In the genomic region with DNA sequence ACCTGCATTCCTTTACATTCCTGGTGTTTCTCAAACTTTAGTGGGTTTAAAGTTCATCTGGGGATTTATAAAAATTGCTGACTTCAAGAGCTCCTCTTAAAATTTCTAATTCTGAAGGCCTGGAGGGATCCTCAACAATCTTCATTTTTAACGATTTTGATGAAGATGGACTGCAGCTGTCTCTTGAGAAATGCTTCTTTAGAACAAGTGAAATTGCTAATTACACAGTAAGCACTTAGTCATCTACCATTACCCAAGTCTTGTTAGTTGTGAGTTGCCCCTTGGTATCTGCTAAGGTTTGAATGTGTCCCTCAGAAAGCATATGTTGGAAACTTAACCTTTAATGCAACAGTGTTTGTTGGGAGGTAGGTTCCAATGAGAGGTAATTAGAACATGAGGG, we compare ENCODE assay signal across 27 cellular contexts.
"Had no signal": no experiment of that assay in that cellular context is flagged by ENCODE, and none has a peak within 500 bp of the region (broad histone marks: within the 10 kb centered on the region; RNA-seq: fewer than 3 reads in every experiment).

No MANE protein-coding gene starts in this region.

- H3K36me3 ChIP-seq: ascending aorta, brain microvascular endothelial cell, neutrophil, ovary, prostate gland, right atrium auricular region, thyroid gland, upper lobe of right lung, WERI-Rb-1 had no signal

- H3K9me3 ChIP-seq: ascending aorta, neutrophil, ovary, prostate gland, right atrium auricular region, thyroid gland, upper lobe of right lung had no signal

- H3K4me3 ChIP-seq: ascending aorta, coronary artery, ovary, prostate gland, right atrium auricular region, thyroid gland, upper lobe of right lung had no signal

- ATAC-seq: activated naive CD4-positive, alpha-beta T cell treated with anti-CD3 and anti-CD28 coated beads, Interleukin-2, amount 50 U/mL, for 72 hours; activated T-helper 17 cell treated with anti-CD3 and anti-CD28 coated beads, Interleukin-2, amount 50 U/mL, for 72 hours; left ventricle myocardium superior; natural killer cell; stimulated activated naive CD8-positive, alpha-beta T cell treated with anti-CD3 and anti-CD28 coated beads, Interleukin-15, Interleukin-2, amounts not matched to agents 100 U/mL and 50 U/mL, for 24 hours; upper lobe of right lung had no signal

- H3K27me3 ChIP-seq: ascending aorta, brain microvascular endothelial cell, ovary, right atrium auricular region, thyroid gland, upper lobe of right lung had no signal

- H3K27ac ChIP-seq: ascending aorta, brain microvascular endothelial cell, coronary artery, neutrophil, ovary, prostate gland, right atrium auricular region, thyroid gland, upper lobe of right lung, WERI-Rb-1 had no signal

- H3K4me1 ChIP-seq: thyroid gland, upper lobe of right lung had no signal

- DNase-seq: activated CD4-positive, alpha-beta T cell treated with anti-CD3 and anti-CD28 coated beads for 1 hour; activated CD8-positive, alpha-beta memory T cell treated with anti-CD3 and anti-CD28 coated beads for 24 hours; activated CD8-positive, alpha-beta memory T cell treated with anti-CD3 and anti-CD28 coated beads, Interleukin-2, amount 50 U/mL, for 4 hours; activated T-cell treated with anti-CD3 and anti-CD28 coated beads, Interleukin-2, amount 50 U/mL, for 24 hours; brain microvascular endothelial cell; erythroblast; glutamatergic neuron; hippocampal formation; kidney glomerular epithelial cell; left ventricle myocardium superior; mammary epithelial cell; midbrain; natural killer cell; ovary; stimulated activated CD4-positive, alpha-beta T cell treated with anti-CD3 and anti-CD28 coated beads, Interleukin-12 subunit alpha, Interleukin-12 subunit beta, amount 100 ng/mL, for 4 hours; stimulated activated CD4-positive, alpha-beta T cell treated with anti-CD3 and anti-CD28 coated beads, Interleukin-4, amount 100 ng/mL, for 4 hours; stimulated activated naive CD8-positive, alpha-beta T cell treated with anti-CD3 and anti-CD28 coated beads, Interleukin-15, Interleukin-2, amounts not matched to agents 100 U/mL and 50 U/mL, for 24 hours; thyroid gland; upper lobe of right lung; WERI-Rb-1 had no signal
